Comparison of ENCODE assay signal across 9 cellular contexts in genomic region chr6:139251377-139252017, GRCh38. TPM values are rescaled to one million over a fixed set of nuclear protein-coding genes. Genes with fewer than 3 reads are reported as not detected.
DNase-seq lines count a peak whose midpoint lies in the region; ATAC-seq and TF ChIP-seq lines count a peak whose summit lies in the region.
"Had no signal": no experiment of that assay in that cellular context is flagged by ENCODE, and none has a peak within 500 bp of the region (broad histone marks: within the 10 kb centered on the region; RNA-seq: fewer than 3 reads in every experiment).

No MANE protein-coding gene starts in this region.

- no peaks in the 10 kb centered on the region for H3K36me3 ChIP-seq in adipocyte (ENCODE audit: control insufficient read depth, insufficient read depth, low read length, severe bottlenecking)

- H3K4me1 ChIP-seq in adipocyte (ENCODE audit: control insufficient read depth, insufficient read depth, low read length), result peaks cover 32% of the 10 kb centered on the region

- H3K4me1 Mint-ChIP-seq in activated T-cell treated with anti-CD3 and anti-CD28 coated beads, Interleukin-2, amount 50 U/mL, for 4 hours (ENCODE audit: low read depth), result peaks cover 48% of the 10 kb centered on the region
- peaks cover 25% of the 10 kb centered on the region for H3K4me1 Mint-ChIP-seq in stimulated activated memory B cell treated with anti-CD40 and anti-IgM and Interleukin-4, amounts not matched to agents 10 μg/mL and 1 μg/mL and 100 μg/mL, for 72 hours

- no peaks in the 10 kb centered on the region for H3K27me3 Mint-ChIP-seq in activated T-cell treated with anti-CD3 and anti-CD28 coated beads, Interleukin-2, amount 50 U/mL, for 4 hours (ENCODE audit: low read depth)
- no peaks in the 10 kb centered on the region for H3K27me3 Mint-ChIP-seq in stimulated activated memory B cell treated with anti-CD40 and anti-IgM and Interleukin-4, amounts not matched to agents 10 μg/mL and 1 μg/mL and 100 μg/mL, for 72 hours

- no peaks in the 10 kb centered on the region for H3K27me3 ChIP-seq in adipocyte (replicated peaks; ENCODE audit: control insufficient read depth, insufficient read depth, low read length)

- peak overlapping the region; percentile 51 for H3K4me3 Mint-ChIP-seq in activated T-cell treated with anti-CD3 and anti-CD28 coated beads, Interleukin-2, amount 50 U/mL, for 4 hours
- no peak overlapping the region for H3K4me3 Mint-ChIP-seq in stimulated activated memory B cell treated with anti-CD40 and anti-IgM and Interleukin-4, amounts not matched to agents 10 μg/mL and 1 μg/mL and 100 μg/mL, for 72 hours

- H3K9me3 Mint-ChIP-seq in activated T-cell treated with anti-CD3 and anti-CD28 coated beads, Interleukin-2, amount 50 U/mL, for 4 hours, result no peaks in the 10 kb centered on the region
- H3K9me3 Mint-ChIP-seq in stimulated activated memory B cell treated with anti-CD40 and anti-IgM and Interleukin-4, amounts not matched to agents 10 μg/mL and 1 μg/mL and 100 μg/mL, for 72 hours, result no peaks in the 10 kb centered on the region

- H3K9ac ChIP-seq in adipocyte (ENCODE audit: low read length), result peak overlapping the region; percentile 10

- no peak for ATAC-seq in activated T-cell treated with anti-CD3 and anti-CD28 coated beads, Interleukin-2, amount 50 U/mL, for 4 hours
- ATAC-seq in left lobe of liver (peak; percentile 54), SK-N-SH treated with all-trans-retinoic acid at 6 μM for 48 hours (no peak)
- no peak for ATAC-seq in stimulated activated memory B cell treated with anti-CD40 and anti-IgM and Interleukin-4, amounts not matched to agents 10 μg/mL and 1 μg/mL and 100 μg/mL, for 72 hours

- no peaks in the 10 kb centered on the region for H3K36me3 Mint-ChIP-seq in activated T-cell treated with anti-CD3 and anti-CD28 coated beads, Interleukin-2, amount 50 U/mL, for 4 hours (ENCODE audit: insufficient read depth)
- H3K36me3 Mint-ChIP-seq in stimulated activated memory B cell treated with anti-CD40 and anti-IgM and Interleukin-4, amounts not matched to agents 10 μg/mL and 1 μg/mL and 100 μg/mL, for 72 hours, result peaks cover 20% of the 10 kb centered on the region

- H3K9me3 ChIP-seq in adipocyte (ENCODE audit: control insufficient read depth, low read length), result no peaks in the 10 kb centered on the region

- H3K4me3 ChIP-seq in adipocyte (ENCODE audit: low read length), result peak overlapping the region; percentile 54

- DNase-seq in activated T-cell treated with anti-CD3 and anti-CD28 coated beads, Interleukin-2, amount 50 U/mL, for 4 hours, result no peak
- DNase-seq in activated T-cell treated with anti-CD3 and anti-CD28 coated beads for 4 hours, result no peak
- no peak for DNase-seq in adipocyte (ENCODE audit: low read depth)
- no peak for DNase-seq in left lobe of liver (ENCODE audit: low spot score)
- DNase-seq in HuH-7 (ENCODE audit: low spot score), result no peak
- no peak for DNase-seq in superior temporal gyrus (ENCODE audit: extremely low spot score)
- DNase-seq: small intestine had no signal

- peak overlapping the region; percentile 6 for H3K27ac Mint-ChIP-seq in stimulated activated memory B cell treated with anti-CD40 and anti-IgM and Interleukin-4, amounts not matched to agents 10 μg/mL and 1 μg/mL and 100 μg/mL, for 72 hours

TF ChIP-seq in SK-N-SH treated with all-trans-retinoic acid at 6 μM for 48 hours, 23 proteins besides CTCF, POLR2A, EP300 and RAD21:
- TF ChIP-seq CSDC2 (CRISPR knock-in tag; IDR thresholded peaks at IDR 0.05) (no peak), OSR1 (CRISPR knock-in tag; IDR thresholded peaks at IDR 0.05) (no peak)

RNA-seq across cellular contexts. Expression of gene TXLNB, which starts 40.3 kb away (rescaled TPM):
- total RNA-seq in activated T-cell treated with anti-CD3 and anti-CD28 coated beads, Interleukin-2, amount 50 U/mL, for 4 hours, result under 1 TPM in 2 of 3 donors, not detected in 1; 0.08 to 0.11 TPM
- total RNA-seq in left lobe of liver, result 0.10 TPM
